Comparison of ENCODE assay signal across 31 cellular contexts in the genomic region with DNA sequence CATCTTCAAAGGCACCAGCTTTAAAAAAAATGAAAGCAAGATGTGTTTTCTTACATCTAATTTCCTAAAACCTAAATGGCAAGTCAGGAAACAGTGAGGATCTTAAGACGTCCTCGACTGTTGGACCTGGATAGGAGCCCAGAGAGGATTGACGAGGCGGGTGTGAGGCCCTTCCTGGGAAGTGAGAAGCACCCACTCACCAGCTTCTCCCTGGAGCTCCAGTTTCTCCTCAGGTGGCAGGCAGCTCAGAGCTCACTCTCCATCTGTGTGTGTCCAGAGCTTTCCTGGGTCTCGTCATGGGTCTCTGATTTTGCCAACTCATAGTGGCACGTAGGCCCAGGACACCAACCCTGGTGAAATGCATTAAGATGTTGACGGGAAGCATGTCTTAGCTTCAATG.
"Had no signal": no experiment of that assay in that cellular context is flagged by ENCODE, and none has a peak within 500 bp of the region (broad histone marks: within the 10 kb centered on the region; RNA-seq: fewer than 3 reads in every experiment).

No MANE protein-coding gene starts in this region.

- H3K27ac Mint-ChIP-seq: activated CD4-positive, alpha-beta T cell treated with anti-CD3 and anti-CD28 coated beads, Interleukin-2, amount 10 ng/mL, durations not matched to agents 24 days and 14 days; activated CD8-positive, alpha-beta T cell treated with anti-CD3 and anti-CD28 coated beads for 36 hours; activated naive CD4-positive, alpha-beta T cell treated with anti-CD3 and anti-CD28 coated beads, Interleukin-2, amount 50 U/mL, for 24 hours; activated naive CD8-positive, alpha-beta T cell treated with anti-CD3 and anti-CD28 coated beads, Interleukin-2, amount 10 ng/mL, durations not matched to agents 7 days and 5 days; activated T-helper 2 cell treated with anti-CD3 and anti-CD28 coated beads, Interferon-gamma antibody, Interleukin-2, Interleukin-4, amounts not matched to agents 10 μg/mL and 5 μg/mL and 100 μg/mL, durations not matched to agents 14 hours and 24 hours and 36 hours; IgD-negative memory B cell had no signal

- DNase-seq: activated CD4-positive, alpha-beta T cell treated with anti-CD3 and anti-CD28 coated beads, Interleukin-2, amount 10 ng/mL, durations not matched to agents 24 days and 14 days; activated CD4-positive, alpha-beta T cell treated with anti-CD3 and anti-CD28 coated beads, Interleukin-2, amount 50 U/mL, for 4 hours; activated CD8-positive, alpha-beta T cell treated with anti-CD3 and anti-CD28 coated beads for 36 hours; activated gamma-delta T cell; activated naive CD4-positive, alpha-beta T cell treated with Interleukin-2 at 50 U/mL for 16 hours; activated naive CD8-positive, alpha-beta T cell treated with anti-CD3 and anti-CD28 coated beads, Interleukin-2, amount 10 ng/mL, durations not matched to agents 7 days and 5 days; activated T-cell treated with anti-CD3 and anti-CD28 coated beads, Interleukin-2, amount 50 U/mL, for 1 hour; body of pancreas; Karpas-422; KBM-7; NCI-H1105; NCI-H1417 treated with DMSO at 0.1 percent for 48 hours; NCI-H187 treated with DMSO at 0.1 percent for 48 hours; NCI-H2081; NCI-H226; NCI-H446 treated with DMSO at 0.1 percent for 48 hours; NCI-H524; NCI-H69; NCI-H82; RPMI8226; SIG-M5; SW 1271; T-helper 1 cell; T-helper 2 cell; T-helper 9 cell; WERI-Rb-1 had no signal

- H3K4me3 ChIP-seq: body of pancreas, breast epithelium had no signal

- H3K36me3 ChIP-seq: breast epithelium, WERI-Rb-1 had no signal

- FAIRE-seq: astrocyte had no signal

- H3K4me1 ChIP-seq: body of pancreas, breast epithelium had no signal

- H3K36me3 Mint-ChIP-seq: activated naive CD4-positive, alpha-beta T cell treated with anti-CD3 and anti-CD28 coated beads, Interleukin-2, amount 50 U/mL, for 24 hours; activated naive CD8-positive, alpha-beta T cell treated with anti-CD3 and anti-CD28 coated beads, Interleukin-2, amount 10 ng/mL, durations not matched to agents 7 days and 5 days; IgD-negative memory B cell had no signal

- H3K27ac ChIP-seq: body of pancreas, breast epithelium, WERI-Rb-1 had no signal

- H3K4me1 Mint-ChIP-seq: activated CD4-positive, alpha-beta T cell treated with anti-CD3 and anti-CD28 coated beads, Interleukin-2, amount 10 ng/mL, durations not matched to agents 24 days and 14 days; activated naive CD4-positive, alpha-beta T cell treated with anti-CD3 and anti-CD28 coated beads, Interleukin-2, amount 50 U/mL, for 24 hours; activated naive CD8-positive, alpha-beta T cell treated with anti-CD3 and anti-CD28 coated beads, Interleukin-2, amount 10 ng/mL, durations not matched to agents 7 days and 5 days; IgD-negative memory B cell had no signal

- H3K27me3 Mint-ChIP-seq: activated CD4-positive, alpha-beta T cell treated with anti-CD3 and anti-CD28 coated beads, Interleukin-2, amount 10 ng/mL, durations not matched to agents 24 days and 14 days; activated CD8-positive, alpha-beta T cell treated with anti-CD3 and anti-CD28 coated beads for 36 hours; activated naive CD4-positive, alpha-beta T cell treated with anti-CD3 and anti-CD28 coated beads, Interleukin-2, amount 50 U/mL, for 24 hours; activated naive CD8-positive, alpha-beta T cell treated with anti-CD3 and anti-CD28 coated beads, Interleukin-2, amount 10 ng/mL, durations not matched to agents 7 days and 5 days; IgD-negative memory B cell had no signal

- H3K4me3 Mint-ChIP-seq: activated CD4-positive, alpha-beta T cell treated with anti-CD3 and anti-CD28 coated beads, Interleukin-2, amount 10 ng/mL, durations not matched to agents 24 days and 14 days; activated CD8-positive, alpha-beta T cell treated with anti-CD3 and anti-CD28 coated beads for 36 hours; activated naive CD4-positive, alpha-beta T cell treated with anti-CD3 and anti-CD28 coated beads, Interleukin-2, amount 50 U/mL, for 24 hours; activated naive CD8-positive, alpha-beta T cell treated with anti-CD3 and anti-CD28 coated beads, Interleukin-2, amount 10 ng/mL, durations not matched to agents 7 days and 5 days; IgD-negative memory B cell had no signal

- H3K27me3 ChIP-seq: body of pancreas, breast epithelium had no signal
